21 cellular contexts compared by ENCODE assay signal in genomic region chr13:55432814-55433213, GRCh38.
A peak's percentile ranks its signal among the peaks of the same experiment; 100 is the strongest.
DNase-seq lines count a peak whose midpoint lies in the region; ATAC-seq and TF ChIP-seq lines count a peak whose summit lies in the region.
"Had no signal": no experiment of that assay in that cellular context is flagged by ENCODE, and none has a peak within 500 bp of the region (broad histone marks: within the 10 kb centered on the region; RNA-seq: fewer than 3 reads in every experiment).

No MANE protein-coding gene starts in this region.

- dilution Hi-C loops in mammary epithelial cell (cut with HindIII; ENCODE audit: low sequenced_read_pairs) = no loop called here

- H3K27me3 Mint-ChIP-seq in MCF 10A (ENCODE audit: insufficient read depth, unreplicated experiment) = no peaks in the 10 kb centered on the region
- peaks cover 8% of the 10 kb centered on the region for H3K27me3 Mint-ChIP-seq in neural progenitor cell (ENCODE audit: insufficient read depth, low read depth)
- no peaks in the 10 kb centered on the region for H3K27me3 Mint-ChIP-seq in HFFc6 (ENCODE audit: insufficient read depth)
- H3K27me3 Mint-ChIP-seq: B cell had no signal

- DNase-seq in MCF 10A (ENCODE audit: unreplicated experiment) = peak; percentile 51
- no peak for DNase-seq in mammary epithelial cell
- DNase-seq in PC-3 = peak; percentile 25
- DNase-seq in RWPE2 (ENCODE audit: low spot score) = no peak
- no peak for DNase-seq in neural progenitor cell (ENCODE audit: low spot score)
- no peak for DNase-seq in HFFc6
- DNase-seq in NCI-H69 (lab: John Stamatoyannopoulos, UW) = no peak
- DNase-seq: Calu3; CD8-positive, alpha-beta T cell; DMS 273 treated with DMSO at 0.1 percent for 48 hours; DMS53; DND-41; HCEC 1CT; IMR-90 had no signal

- H3K36me3 Mint-ChIP-seq in MCF 10A (ENCODE audit: insufficient read depth, unreplicated experiment) = no peaks in the 10 kb centered on the region
- peaks cover 2% of the 10 kb centered on the region for H3K36me3 Mint-ChIP-seq in neural progenitor cell
- no peaks in the 10 kb centered on the region for H3K36me3 Mint-ChIP-seq in HFFc6 (ENCODE audit: low read depth)
- H3K36me3 Mint-ChIP-seq: CD8-positive, alpha-beta T cell had no signal

- H3K4me2 ChIP-seq in mammary epithelial cell (ENCODE audit: insufficient read depth, low read depth, low read length) (no peak overlapping the region), PC-3 (ENCODE audit: low read length) (no peak overlapping the region), neural progenitor cell (no peak overlapping the region)
- H3K4me2 ChIP-seq: BLaER1 treated with 17β-estradiol and CSF1 and Interleukin-3, amounts not matched to agents 10 nM and 100 nM; GM23338 had no signal

- BruUV-seq in MCF 10A (replicated peaks; lab: Mats Ljungman, UMichigan) (no TSS peak), mammary epithelial cell (replicated peaks; lab: Mats Ljungman, UMichigan) (no TSS peak), PC-3 (replicated peaks; lab: Mats Ljungman, UMichigan) (no TSS peak)

- H3K9me3 ChIP-seq in mammary epithelial cell (replicated peaks; ENCODE audit: insufficient read depth, low read length) (peaks cover 8% of the 10 kb centered on the region), PC-3 (ENCODE audit: low read length) (no peaks in the 10 kb centered on the region), RWPE2 (ENCODE audit: severe bottlenecking) (no peaks in the 10 kb centered on the region), neural progenitor cell (ENCODE audit: low read depth) (no peaks in the 10 kb centered on the region)
- H3K9me3 ChIP-seq: BLaER1 treated with 17β-estradiol and CSF1 and Interleukin-3, amounts not matched to agents 10 nM and 100 nM had no signal

- intact Hi-C loops in MCF 10A (cut with micrococcal nuclease) = no loop called here
- intact Hi-C loops in mammary epithelial cell (cut with micrococcal nuclease) = no loop called here
- intact Hi-C loops in PC-3 (cut with micrococcal nuclease) = no loop called here

- CTCF ChIA-PET in MCF 10A (lab: Yijun Ruan, JAX) (no interaction called here), mammary epithelial cell (lab: Charles Lee; ENCODE audit: low non-redundant PET) (no interaction called here), PC-3 (lab: Charles Lee) (no interaction called here)

- H3K4me3 ChIP-seq in mammary epithelial cell (replicated peaks in 1 of 3; ENCODE audit: insufficient read depth in 1 of 3, low read depth in 2 of 3, low read length in 3 of 3) (no peak overlapping the region), PC-3 (ENCODE audit: low read length) (no peak overlapping the region), RWPE2 (ENCODE audit: severe bottlenecking) (no peak overlapping the region), neural progenitor cell (no peak overlapping the region)
- H3K4me3 ChIP-seq: BLaER1 treated with 17β-estradiol and CSF1 and Interleukin-3, amounts not matched to agents 10 nM and 100 nM; GM23338; K562 had no signal

- in situ Hi-C loops in mammary epithelial cell (cut with MboI; ENCODE audit: low sequenced_read_pairs in 2 of 2) = no loop called here

- H3K79me2 ChIP-seq in mammary epithelial cell (ENCODE audit: insufficient read depth, low read length) (no peaks in the 10 kb centered on the region), PC-3 (ENCODE audit: low read length) (no peaks in the 10 kb centered on the region), neural progenitor cell (ENCODE audit: low read depth) (no peaks in the 10 kb centered on the region)

- H3K4me1 Mint-ChIP-seq in MCF 10A (ENCODE audit: insufficient read depth, unreplicated experiment) (peaks cover 6% of the 10 kb centered on the region), neural progenitor cell (peaks cover 14% of the 10 kb centered on the region), HFFc6 (ENCODE audit: low read depth) (no peaks in the 10 kb centered on the region)
- H3K4me1 Mint-ChIP-seq: B cell had no signal

- no peaks in the 10 kb centered on the region for H3K9me2 ChIP-seq in PC-3 (replicated peaks; ENCODE audit: low read length)

- H3K4me3 Mint-ChIP-seq in MCF 10A (ENCODE audit: unreplicated experiment) (no peak overlapping the region), neural progenitor cell (no peak overlapping the region), HFFc6 (no peak overlapping the region)
- H3K4me3 Mint-ChIP-seq: B cell; CD8-positive, alpha-beta T cell; GM23338 had no signal

- H3K9ac ChIP-seq in mammary epithelial cell (ENCODE audit: insufficient read depth, low read length) = no peak overlapping the region
- H3K9ac ChIP-seq in PC-3 (ENCODE audit: low read length) = no peak overlapping the region
- no peak overlapping the region for H3K9ac ChIP-seq in neural progenitor cell
- H3K9ac ChIP-seq: BLaER1 treated with 17β-estradiol and CSF1 and Interleukin-3, amounts not matched to agents 10 nM and 100 nM had no signal

- H3K9me3 Mint-ChIP-seq in MCF 10A (ENCODE audit: unreplicated experiment) (no peaks in the 10 kb centered on the region), neural progenitor cell (peaks cover 17% of the 10 kb centered on the region), HFFc6 (peaks cover 52% of the 10 kb centered on the region)

- H3K27me3 ChIP-seq in mammary epithelial cell (ENCODE audit: insufficient read depth, low read length) (no peaks in the 10 kb centered on the region), PC-3 (ENCODE audit: low read length) (no peaks in the 10 kb centered on the region), RWPE2 (ENCODE audit: insufficient read depth, poor library complexity, severe bottlenecking) (no peaks in the 10 kb centered on the region), neural progenitor cell (no peaks in the 10 kb centered on the region)
- H3K27me3 ChIP-seq: BLaER1 treated with 17β-estradiol and CSF1 and Interleukin-3, amounts not matched to agents 10 nM and 100 nM had no signal

- no peak overlapping the region for H2AFZ ChIP-seq in mammary epithelial cell (ENCODE audit: low read depth, low read length)
- no peak overlapping the region for H2AFZ ChIP-seq in PC-3 (ENCODE audit: low read length)
- H2AFZ ChIP-seq in neural progenitor cell (replicated peaks) = peak overlapping the region; percentile 45
- H2AFZ ChIP-seq: GM23338 had no signal

- TF ChIP-seq CTCF in MCF 10A (IDR thresholded peaks at IDR 0.05; ENCODE audit: unreplicated experiment) (no peak), mammary epithelial cell (conservative IDR thresholded peaks at IDR 0.05 in 1 of 2, IDR thresholded peaks at IDR 0.05 in 1 of 2; ENCODE audit: extremely low read depth in 1 of 2, insufficient read depth in 1 of 2, low read depth in 1 of 2, low read length in 2 of 2) (no peak), PC-3 (conservative IDR thresholded peaks at IDR 0.05; ENCODE audit: low read depth, low read length) (no peak), RWPE2 (IDR thresholded peaks at IDR 0.05; ENCODE audit: poor library complexity, severe bottlenecking) (no peak), neural progenitor cell (IDR thresholded peaks at IDR 0.05) (no peak), HFFc6 (IDR thresholded peaks at IDR 0.05) (no peak)

- POLR2A ChIA-PET in MCF 10A (lab: Yijun Ruan, JAX) = no interaction called here
- POLR2A ChIA-PET in PC-3 (lab: Charles Lee; ENCODE audit: unreplicated experiment) = no interaction called here

- H3F3A ChIP-seq in PC-3 (ENCODE audit: low read length, unreplicated experiment) (no peaks in the 10 kb centered on the region), neural progenitor cell (ENCODE audit: low read depth) (peaks cover 4% of the 10 kb centered on the region)

- peak; percentile 64 for ATAC-seq in PC-3
- peak; percentile 56; the same call in 1 of the 3 replicates for ATAC-seq in RWPE2 (ENCODE audit: low read depth)
- no peak for ATAC-seq in HG02610 (IDR thresholded peaks at IDR 0.05; ENCODE audit: unreplicated experiment)
- ATAC-seq: CD8-positive, alpha-beta T cell; GM23338; K562 had no signal

- H4K20me1 ChIP-seq in mammary epithelial cell (ENCODE audit: insufficient read depth, low read length) = no peaks in the 10 kb centered on the region
- no peaks in the 10 kb centered on the region for H4K20me1 ChIP-seq in PC-3 (ENCODE audit: low read length)
- H4K20me1 ChIP-seq in neural progenitor cell (ENCODE audit: low read depth) = no peaks in the 10 kb centered on the region
- H4K20me1 ChIP-seq: BLaER1 treated with 17β-estradiol and CSF1 and Interleukin-3, amounts not matched to agents 10 nM and 100 nM had no signal

- H3K27ac ChIP-seq in mammary epithelial cell (ENCODE audit: insufficient read depth, low read depth, low read length) (no peak overlapping the region), PC-3 (ENCODE audit: low read length) (no peak overlapping the region), RWPE2 (ENCODE audit: poor library complexity, severe bottlenecking) (no peak overlapping the region), neural progenitor cell (no peak overlapping the region)
- H3K27ac ChIP-seq: 22Rv1; BLaER1 treated with 17β-estradiol and CSF1 and Interleukin-3, amounts not matched to agents 10 nM and 100 nM; HL-60 had no signal

- 24% methylated on average over 4 of the region's 4 CpGs for WGBS in mammary epithelial cell (ENCODE audit: low coverage, missing lambda C conversion rate)

- no peak overlapping the region for H3K27ac Mint-ChIP-seq in MCF 10A (ENCODE audit: low read depth, unreplicated experiment)
- H3K27ac Mint-ChIP-seq in neural progenitor cell = no peak overlapping the region
- no peak overlapping the region for H3K27ac Mint-ChIP-seq in HFFc6
- H3K27ac Mint-ChIP-seq: B cell; CD8-positive, alpha-beta T cell; GM23338 had no signal

- H3K4me1 ChIP-seq in mammary epithelial cell (ENCODE audit: insufficient read depth, low read length) (no peaks in the 10 kb centered on the region), PC-3 (ENCODE audit: insufficient read depth, low read length) (no peaks in the 10 kb centered on the region), RWPE2 (ENCODE audit: insufficient read depth, poor library complexity, severe bottlenecking) (peaks cover 8% of the 10 kb centered on the region), neural progenitor cell (peaks cover 15% of the 10 kb centered on the region)
- H3K4me1 ChIP-seq: BLaER1 treated with 17β-estradiol and CSF1 and Interleukin-3, amounts not matched to agents 10 nM and 100 nM had no signal

- H3K36me3 ChIP-seq in mammary epithelial cell (ENCODE audit: insufficient read depth, low read length) (no peaks in the 10 kb centered on the region), PC-3 (ENCODE audit: low read depth, low read length) (no peaks in the 10 kb centered on the region), RWPE2 (ENCODE audit: low read depth) (no peaks in the 10 kb centered on the region), neural progenitor cell (no peaks in the 10 kb centered on the region)
- H3K36me3 ChIP-seq: BLaER1 treated with 17β-estradiol and CSF1 and Interleukin-3, amounts not matched to agents 10 nM and 100 nM had no signal

Comparison
In these comparisons a context has a peak if more than half of its experiments do, and no peak if none do; other contexts are left out.
1. DNase-seq: peak in MCF 10A (single experiment) and PC-3 (single experiment); none in mammary epithelial cell (single experiment), RWPE2 (single experiment), neural progenitor cell (single experiment), HFFc6 (single experiment) and NCI-H69 (single experiment).